Comparison of ENCODE assay signal across 1 cellular context in genomic region chr19:38152461-38153379, GRCh38.
TF ChIP-seq lines count a peak whose summit lies in the region.

No MANE protein-coding gene starts in this region.

TF ChIP-seq in K562, 482 proteins besides CTCF, POLR2A, EP300 and RAD21 (continued from another document and continues in another):
- TF ChIP-seq ZNF639 (CRISPR knock-in tag; conservative IDR thresholded peaks at IDR 0.05 in 1 of 2, IDR thresholded peaks at IDR 0.05 in 1 of 2): peak in 1 of 2 experiments; percentile 66; a peak in 2 of 4 replicates
- TF ChIP-seq CREM (IDR thresholded peaks at IDR 0.05; ENCODE audit: low read depth): peak; percentile 53; the same call in 1 of the 2 replicates
- TF ChIP-seq KLF16 (IDR thresholded peaks at IDR 0.05): peak; percentile 95
- peak; percentile 71; the same call in 1 of the 2 replicates for TF ChIP-seq MTA1 (IDR thresholded peaks at IDR 0.05; ENCODE audit: borderline replicate concordance)
- peak; percentile 86 for TF ChIP-seq MTA3 (IDR thresholded peaks at IDR 0.05; ENCODE audit: borderline replicate concordance)
- TF ChIP-seq ZNF584 (CRISPR knock-in tag; IDR thresholded peaks at IDR 0.05; ENCODE audit: low read depth): 0 out of 2 replicates have a peak, but pooled peaks have one; percentile 53
- peak; percentile 64 for TF ChIP-seq L3MBTL2 (IDR thresholded peaks at IDR 0.05)
- TF ChIP-seq HIVEP1 (CRISPR knock-in tag; IDR thresholded peaks at IDR 0.05): no peak
- TF ChIP-seq PML (IDR thresholded peaks at IDR 0.05; ENCODE audit: low read length): peak; percentile 89
- TF ChIP-seq STAT6 (CRISPR knock-in tag; IDR thresholded peaks at IDR 0.05): no peak
- no peak for TF ChIP-seq ZNF212 (CRISPR knock-in tag; IDR thresholded peaks at IDR 0.05)
- 0 out of 2 replicates have a peak, but pooled peaks have one; percentile 37 for TF ChIP-seq SP1 (CRISPR knock-in tag; IDR thresholded peaks at IDR 0.05)
- peak; percentile 42; the same call in 1 of the 2 replicates for TF ChIP-seq FOSL1 (tag; conservative IDR thresholded peaks at IDR 0.05)
- peak; percentile 37; the same call in 1 of the 2 replicates for TF ChIP-seq VEZF1 (CRISPR knock-in tag; IDR thresholded peaks at IDR 0.05)
- TF ChIP-seq ZNF76 (CRISPR knock-in tag; IDR thresholded peaks at IDR 0.05; ENCODE audit: borderline replicate concordance): no peak
- peak; percentile 90 for TF ChIP-seq DPF2 (IDR thresholded peaks at IDR 0.05)
- peak; percentile 89 for TF ChIP-seq SOX6 (IDR thresholded peaks at IDR 0.05)
- no peak for TF ChIP-seq IRF9 (tag; IDR thresholded peaks at IDR 0.05)
- TF ChIP-seq PHTF2 (CRISPR knock-in tag; IDR thresholded peaks at IDR 0.05): no peak
- peak; percentile 70 for TF ChIP-seq DMBX1 (CRISPR knock-in tag; IDR thresholded peaks at IDR 0.05; ENCODE audit: borderline replicate concordance)
- 0 out of 2 replicates have a peak, but pooled peaks have one; percentile 33 for TF ChIP-seq NR4A1 (CRISPR knock-in tag; IDR thresholded peaks at IDR 0.05)
- 0 out of 2 replicates have a peak, but pooled peaks have one; percentile 24 for TF ChIP-seq NR4A1 (tag; IDR thresholded peaks at IDR 0.05)
- peak; percentile 58; the same call in 1 of the 2 replicates for TF ChIP-seq RB1 (IDR thresholded peaks at IDR 0.05; ENCODE audit: low read depth)
- peak; percentile 84 to 93 for TF ChIP-seq TRIM24 (IDR thresholded peaks at IDR 0.05)
- no peak; the same call in 1 of the 2 replicates for TF ChIP-seq LEF1 (IDR thresholded peaks at IDR 0.05)
- no peak for TF ChIP-seq TRIM25 (IDR thresholded peaks at IDR 0.05; ENCODE audit: borderline replicate concordance)
- TF ChIP-seq SMARCA4 (IDR thresholded peaks at IDR 0.05): peak; percentile 88
- 0 out of 2 replicates have a peak, but pooled peaks have one; percentile 60 for TF ChIP-seq NCOA1 (IDR thresholded peaks at IDR 0.05; ENCODE audit: low read depth)
- peak; percentile 72; the same call in 1 of the 2 replicates for TF ChIP-seq STAT5A (IDR thresholded peaks at IDR 0.05; ENCODE audit: borderline replicate concordance, low read length)
- peak; percentile 92 for TF ChIP-seq NCOR1 (IDR thresholded peaks at IDR 0.05)
- peak; percentile 93 for TF ChIP-seq ZEB2 (IDR thresholded peaks at IDR 0.05)
- TF ChIP-seq ZNF23 (CRISPR knock-in tag; IDR thresholded peaks at IDR 0.05): 0 out of 2 replicates have a peak, but pooled peaks have one; percentile 13
- no peak for TF ChIP-seq GTF2A2 (tag; IDR thresholded peaks at IDR 0.05)
- peak; percentile 86 for TF ChIP-seq CC2D1A (IDR thresholded peaks at IDR 0.05)
- TF ChIP-seq ZNF354B (CRISPR knock-in tag; IDR thresholded peaks at IDR 0.05): no peak
- no peak for TF ChIP-seq MEF2A (IDR thresholded peaks at IDR 0.05; ENCODE audit: control insufficient read depth, low read depth, low read length)
- TF ChIP-seq ZNF408 (CRISPR knock-in tag; IDR thresholded peaks at IDR 0.05; ENCODE audit: low read depth): no peak
- TF ChIP-seq ZBTB11 (CRISPR knock-in tag; IDR thresholded peaks at IDR 0.05): peak in 1 of 3 experiments; percentile 52; a peak in 1 of 6 replicates
- TF ChIP-seq ZNF583 (CRISPR knock-in tag; IDR thresholded peaks at IDR 0.05): peak; percentile 62; the same call in 1 of the 2 replicates
- peak; percentile 31 for TF ChIP-seq CHD4 (IDR thresholded peaks at IDR 0.05; ENCODE audit: insufficient read depth, insufficient replicate concordance, low read depth, low read length, poor library complexity, severe bottlenecking)
- no peak for TF ChIP-seq SLC30A9 (CRISPR knock-in tag; IDR thresholded peaks at IDR 0.05)
- peak; percentile 70 for TF ChIP-seq MYC (IDR thresholded peaks at IDR 0.05; ENCODE audit: low read depth, low read length)
- no peak for TF ChIP-seq MYC (CRISPR knock-in tag; IDR thresholded peaks at IDR 0.05; ENCODE audit: borderline replicate concordance, low read depth)
- TF ChIP-seq NBN (IDR thresholded peaks at IDR 0.05; ENCODE audit: low read depth): no peak
- peak; percentile 89 for TF ChIP-seq SMARCE1 (IDR thresholded peaks at IDR 0.05)
- no peak for TF ChIP-seq RBBP5 (IDR thresholded peaks at IDR 0.05; ENCODE audit: borderline replicate concordance, insufficient read depth, low read length, poor library complexity, severe bottlenecking)
- TF ChIP-seq CUX1 (CRISPR knock-in tag; IDR thresholded peaks at IDR 0.05): no peak
- peak; percentile 83; the same call in 1 of the 2 replicates for TF ChIP-seq ZNF644 (tag; IDR thresholded peaks at IDR 0.05; ENCODE audit: low read depth)
- 0 out of 2 replicates have a peak, but pooled peaks have one; percentile 32 for TF ChIP-seq ZNF263 (CRISPR knock-in tag; IDR thresholded peaks at IDR 0.05; ENCODE audit: borderline replicate concordance)
- peak; percentile 86 for TF ChIP-seq NFIC (IDR thresholded peaks at IDR 0.05)
- TF ChIP-seq HOMEZ (CRISPR knock-in tag; IDR thresholded peaks at IDR 0.05): no peak
